Comparison of ENCODE assay signal across 8 cellular contexts in genomic region chr19:56120002-56120370, GRCh38. TPM values are rescaled to one million over a fixed set of nuclear protein-coding genes. Genes with fewer than 3 reads are reported as not detected.
DNase-seq lines count a peak whose midpoint lies in the region; ATAC-seq and TF ChIP-seq lines count a peak whose summit lies in the region.

No MANE protein-coding gene starts in this region.

- H3K36me3 Mint-ChIP-seq in activated naive CD4-positive, alpha-beta T cell treated with anti-CD3 and anti-CD28 coated beads, Interleukin-2, amount 50 U/mL, for 24 hours = no peaks in the 10 kb centered on the region
- H3K36me3 Mint-ChIP-seq in memory B cell = no peaks in the 10 kb centered on the region

- no peak for DNase-seq in activated naive CD4-positive, alpha-beta T cell treated with anti-CD3 and anti-CD28 coated beads, Interleukin-2, amount 50 U/mL, for 16 hours
- DNase-seq in brain microvascular endothelial cell = no peak
- DNase-seq in memory B cell (ENCODE audit: low spot score in 2 of 2) = no peak
- no peak for DNase-seq in upper lobe of right lung
- no peak for DNase-seq in EL
- no peak for DNase-seq in NCI-H226

- H3K36me3 ChIP-seq in brain microvascular endothelial cell (replicated peaks) = peaks cover 3% of the 10 kb centered on the region
- H3K36me3 ChIP-seq in upper lobe of right lung = no peaks in the 10 kb centered on the region

- peak overlapping the region; percentile 87 for H3K4me3 Mint-ChIP-seq in activated naive CD4-positive, alpha-beta T cell treated with anti-CD3 and anti-CD28 coated beads, Interleukin-2, amount 50 U/mL, for 24 hours
- peak overlapping the region; percentile 97 for H3K4me3 Mint-ChIP-seq in memory B cell

- H3K27me3 Mint-ChIP-seq in activated naive CD4-positive, alpha-beta T cell treated with anti-CD3 and anti-CD28 coated beads, Interleukin-2, amount 50 U/mL, for 24 hours = no peaks in the 10 kb centered on the region
- H3K27me3 Mint-ChIP-seq in memory B cell = no peaks in the 10 kb centered on the region

- ATAC-seq in memory B cell (ENCODE audit: low read depth) = no peak
- ATAC-seq in upper lobe of right lung = no peak
- ATAC-seq in GM21515 (IDR thresholded peaks at IDR 0.05; ENCODE audit: unreplicated experiment) = no peak

- H3K4me3 ChIP-seq in brain microvascular endothelial cell (ENCODE audit: low read depth, low read length) (peak overlapping the region; percentile 77), upper lobe of right lung (peak overlapping the region; percentile 80)

- in situ Hi-C loops in brain microvascular endothelial cell (cut with HindIII; ENCODE audit: low pct_ligation_motif_present, low sequenced_read_pairs) = no loop called here

- no peaks in the 10 kb centered on the region for H3K9me3 Mint-ChIP-seq in activated naive CD4-positive, alpha-beta T cell treated with anti-CD3 and anti-CD28 coated beads, Interleukin-2, amount 50 U/mL, for 24 hours
- H3K9me3 Mint-ChIP-seq in memory B cell = no peaks in the 10 kb centered on the region

- TF ChIP-seq CTCF in brain microvascular endothelial cell (IDR thresholded peaks at IDR 0.05; ENCODE audit: low read depth, low read length, missing control alignments) (no peak), upper lobe of right lung (IDR thresholded peaks at IDR 0.05) (no peak)

- peaks cover 57% of the 10 kb centered on the region for H3K4me1 Mint-ChIP-seq in activated naive CD4-positive, alpha-beta T cell treated with anti-CD3 and anti-CD28 coated beads, Interleukin-2, amount 50 U/mL, for 24 hours
- peaks cover 30% of the 10 kb centered on the region for H3K4me1 Mint-ChIP-seq in memory B cell

- H3K27me3 ChIP-seq in brain microvascular endothelial cell (replicated peaks) (no peaks in the 10 kb centered on the region), upper lobe of right lung (no peaks in the 10 kb centered on the region)

- intact Hi-C loops in upper lobe of right lung (cut with DNase I) = no loop called here

- H3K4me1 ChIP-seq in upper lobe of right lung = peaks cover 40% of the 10 kb centered on the region

- no peaks in the 10 kb centered on the region for H3K9me3 ChIP-seq in upper lobe of right lung

- H3K27ac ChIP-seq in brain microvascular endothelial cell (peak overlapping the region; percentile 86), upper lobe of right lung (peak overlapping the region; percentile 93)

- H3K27ac Mint-ChIP-seq in activated naive CD4-positive, alpha-beta T cell treated with anti-CD3 and anti-CD28 coated beads, Interleukin-2, amount 50 U/mL, for 24 hours = peak overlapping the region; percentile 94
- H3K27ac Mint-ChIP-seq in memory B cell = peak overlapping the region; percentile 99

RNA-seq across cellular contexts. Expression of gene ZNF787, which starts 1.1 kb away (rescaled TPM):
- 40.7 TPM for total RNA-seq in upper lobe of right lung

RNA-seq across cellular contexts. Expression of gene ZNF444, which starts 21.1 kb away (rescaled TPM):
- 37.3 TPM for total RNA-seq in upper lobe of right lung

RNA-seq across cellular contexts. Expression of gene GALP, which starts 55.8 kb away (rescaled TPM):
- not detected for total RNA-seq in upper lobe of right lung
